Comparison of ENCODE assay signal across 8 cellular contexts in genomic region chr3:128496602-128497304, GRCh38. TPM values are rescaled to one million over a fixed set of nuclear protein-coding genes. Genes with fewer than 3 reads are reported as not detected.
DNase-seq lines count a peak whose midpoint lies in the region; ATAC-seq lines count a peak whose summit lies in the region.

No MANE protein-coding gene starts in this region.

- no peak overlapping the region for H3K23ac ChIP-seq in trophoblast cell (ENCODE audit: low read length)

- no peak overlapping the region for H4K12ac ChIP-seq in trophoblast cell (ENCODE audit: low read depth, low read length)

- H3K9me3 ChIP-seq in trophoblast cell (ENCODE audit: insufficient read depth, low read depth, low read length) = peaks cover 9% of the 10 kb centered on the region

- peaks cover 3% of the 10 kb centered on the region for H3K27me3 ChIP-seq in trophoblast cell (ENCODE audit: insufficient read depth, low read length)

- peak overlapping the region; percentile 70 for H3K4me2 ChIP-seq in trophoblast cell (ENCODE audit: low read length)

- peaks cover 16 to 19% of the 10 kb centered on the region in 2 experiments for H3K36me3 ChIP-seq in trophoblast cell (ENCODE audit: control insufficient read depth in 1 of 2, insufficient read depth in 2 of 2, low read length in 2 of 2)

- H2BK120ac ChIP-seq in trophoblast cell (ENCODE audit: insufficient read depth, low read length, poor library complexity) = peak overlapping the region; percentile 1

- ATAC-seq in esophagus mucosa (peak; percentile 4), HG02970 (IDR thresholded peaks at IDR 0.05; ENCODE audit: low FRiP score, unreplicated experiment) (no peak), GM21619 (IDR thresholded peaks at IDR 0.05; ENCODE audit: unreplicated experiment) (no peak)

- H4K91ac ChIP-seq in trophoblast cell (ENCODE audit: low read depth, low read length) = peak overlapping the region; percentile 53

- no peak overlapping the region for H3K4me3 ChIP-seq in trophoblast cell (ENCODE audit: low read depth, low read length)

- no peak overlapping the region for H4K8ac ChIP-seq in trophoblast cell (ENCODE audit: low read depth, low read length)

- H2BK5ac ChIP-seq in trophoblast cell (ENCODE audit: low read depth, low read length, poor library complexity) = no peak overlapping the region

- no peak overlapping the region for H3K27ac ChIP-seq in trophoblast cell (ENCODE audit: low read depth, low read length)

- peaks cover 34% of the 10 kb centered on the region for H3K79me1 ChIP-seq in trophoblast cell (ENCODE audit: low read length)

- H3K9ac ChIP-seq in trophoblast cell (ENCODE audit: low read length) = no peak overlapping the region

- H3K79me2 ChIP-seq in trophoblast cell (ENCODE audit: control insufficient read depth, insufficient read depth, low read length, poor library complexity) = peaks cover 16% of the 10 kb centered on the region

- H3K14ac ChIP-seq in trophoblast cell (ENCODE audit: low read length) = peak overlapping the region; percentile 8

- H3K4ac ChIP-seq in trophoblast cell (ENCODE audit: low read depth, low read length) = peak overlapping the region; percentile 12

- H3K4me1 ChIP-seq in trophoblast cell (ENCODE audit: control insufficient read depth in 1 of 2, insufficient read depth in 2 of 2, low read length in 2 of 2) = peaks cover 25 to 46% of the 10 kb centered on the region in 2 experiments

- peak overlapping the region; percentile 10 for H2AK5ac ChIP-seq in trophoblast cell (ENCODE audit: low read length)

- H2AFZ ChIP-seq in trophoblast cell (ENCODE audit: insufficient read depth, low read length, poor library complexity) = no peak overlapping the region

- peak; percentile 64 for DNase-seq in CMK (ENCODE audit: low read depth)
- DNase-seq in SK-N-DZ (ENCODE audit: low spot score) = peak; percentile 69
- peak in 1 of 2 donors; percentile 51 for DNase-seq in trophoblast cell
- DNase-seq in MV-4-11 (lab: John Stamatoyannopoulos, UW) = no peak
- no peak for DNase-seq in middle frontal gyrus (ENCODE audit: extremely low spot score, low spot score)

- no peak overlapping the region for H2BK12ac ChIP-seq in trophoblast cell (ENCODE audit: low read length)

- WGBS in trophoblast cell (ENCODE audit: extremely low coverage, insufficient coverage, insufficient read length) = no CpG with 5 or more reads among the region's 45 CpGs

- peak overlapping the region; percentile 2 for H3K18ac ChIP-seq in trophoblast cell (ENCODE audit: low read length)

RNA-seq across cellular contexts. Expression of gene GATA2, which starts 3.8 kb away (rescaled TPM):
- polyA plus RNA-seq in SK-N-DZ (2014; cell fraction: cytosol; rRNA removed) = 116 and 129 TPM in 2 replicates
- 130 and 136 TPM in 2 replicates for polyA plus RNA-seq in SK-N-DZ (2014; cell fraction: nucleus; rRNA removed)
- 1.1 TPM for total RNA-seq in esophagus mucosa
- polyA plus RNA-seq in trophoblast cell (2013) = 467 and 505 TPM in 2 replicates

RNA-seq across cellular contexts. Expression of gene DNAJB8, which starts 30.1 kb away (rescaled TPM):
- not detected in 2 replicates for polyA plus RNA-seq in SK-N-DZ (2014; cell fraction: cytosol; rRNA removed)
- polyA plus RNA-seq in SK-N-DZ (2014; cell fraction: nucleus; rRNA removed) = not detected in 2 replicates
- total RNA-seq in esophagus mucosa = not detected
- not detected in 2 replicates for polyA plus RNA-seq in trophoblast cell (2013)

Comparison
In these comparisons a context has a peak if more than half of its experiments do, and no peak if none do; other contexts are left out.
1. DNase-seq: peak in CMK (single experiment) and SK-N-DZ (single experiment); none in MV-4-11 (single experiment) and middle frontal gyrus (single experiment).